In the genomic region with DNA sequence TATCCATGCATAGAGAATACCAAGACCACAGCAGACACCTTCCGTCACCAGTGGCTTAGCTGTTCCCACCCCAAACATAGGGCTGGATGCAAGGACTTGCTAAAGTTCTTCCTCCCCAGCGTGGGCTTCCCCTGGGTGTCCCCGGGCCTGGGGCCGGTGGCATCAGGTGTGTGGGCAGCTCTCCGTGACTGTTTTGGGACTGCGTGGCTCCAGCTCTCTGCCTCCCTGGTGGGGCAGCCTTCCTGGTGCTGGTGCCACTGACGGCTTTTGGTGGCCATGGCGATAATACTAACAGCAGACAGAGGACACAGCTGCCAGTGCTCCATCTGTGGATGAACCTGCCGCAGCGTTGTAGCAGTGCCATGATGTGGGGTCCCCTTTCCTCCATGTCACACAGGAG, we compare ENCODE assay signal across 24 cellular contexts.
"Had no signal": no experiment of that assay in that cellular context is flagged by ENCODE, and none has a peak within 500 bp of the region (broad histone marks: within the 10 kb centered on the region; RNA-seq: fewer than 3 reads in every experiment).

No MANE protein-coding gene starts in this region.

- H3K9me3 ChIP-seq: esophagus muscularis mucosa, gastroesophageal sphincter, heart right ventricle, left lung, lower lobe of right lung had no signal

- DNase-seq: cortex of kidney; effector CD8-positive, alpha-beta T cell; effector memory CD8-positive, alpha-beta T cell; endodermal cell; foreskin keratinocyte; head of caudate nucleus; heart right ventricle; hippocampal formation; left cardiac atrium; left ventricle myocardium superior; mesendoderm; midbrain; naive thymus-derived CD4-positive, alpha-beta T cell had no signal

- H3K36me3 Mint-ChIP-seq: naive thymus-derived CD4-positive, alpha-beta T cell had no signal

- H3K27ac Mint-ChIP-seq: dendritic cell treated with granulocyte-macrophage colony-stimulating factor and Interleukin-4, amounts not matched to agents 40 ng/mL and 50 ng/mL, for 4 days; endodermal cell had no signal

- H3K27ac ChIP-seq: epithelial cell of prostate, esophagus muscularis mucosa, foreskin keratinocyte, gastroesophageal sphincter, heart right ventricle, left lung, lower lobe of right lung had no signal

- H3K27me3 ChIP-seq: esophagus muscularis mucosa, foreskin keratinocyte, gastroesophageal sphincter, heart right ventricle, left lung had no signal

- ATAC-seq: effector memory CD8-positive, alpha-beta T cell; foreskin keratinocyte; gastroesophageal sphincter; heart right ventricle; left cardiac atrium; left ventricle myocardium superior; naive thymus-derived CD4-positive, alpha-beta T cell had no signal

- H3K9me3 Mint-ChIP-seq: dendritic cell treated with granulocyte-macrophage colony-stimulating factor and Interleukin-4, amounts not matched to agents 40 ng/mL and 50 ng/mL, for 4 days; effector memory CD8-positive, alpha-beta T cell; endodermal cell; naive thymus-derived CD4-positive, alpha-beta T cell had no signal

- FAIRE-seq: colon, endometrium, frontal cortex, islet of Langerhans, keratinocyte had no signal

- H3K4me1 ChIP-seq: foreskin keratinocyte had no signal

- H3K4me3 Mint-ChIP-seq: dendritic cell treated with granulocyte-macrophage colony-stimulating factor and Interleukin-4, amounts not matched to agents 40 ng/mL and 50 ng/mL, for 4 days; effector memory CD8-positive, alpha-beta T cell; endodermal cell; naive thymus-derived CD4-positive, alpha-beta T cell had no signal

- H3K4me3 ChIP-seq: esophagus muscularis mucosa, gastroesophageal sphincter, heart right ventricle, left lung, lower lobe of right lung had no signal

- H3K27me3 Mint-ChIP-seq: effector memory CD8-positive, alpha-beta T cell had no signal

- H3K4me1 Mint-ChIP-seq: endodermal cell had no signal
